In genomic region chr2:8525582-8526402, GRCh38 we compare ENCODE assay signal across 9 cellular contexts.
A peak's percentile ranks its signal among the peaks of the same experiment; 100 is the strongest.
DNase-seq lines count a peak whose midpoint lies in the region; ATAC-seq, FAIRE-seq and TF ChIP-seq lines count a peak whose summit lies in the region.
"Had no signal": no experiment of that assay in that cellular context is flagged by ENCODE, and none has a peak within 500 bp of the region (broad histone marks: within the 10 kb centered on the region; RNA-seq: fewer than 3 reads in every experiment).

No MANE protein-coding gene starts in this region.

- peak; percentile 37 for FAIRE-seq in RCC 7860 (lab: Jason Lieb, UNC)

- H3K27me3 Mint-ChIP-seq in naive thymus-derived CD4-positive, alpha-beta T cell, result no peaks in the 10 kb centered on the region
- no peaks in the 10 kb centered on the region for H3K27me3 Mint-ChIP-seq in activated CD4-positive, alpha-beta memory T cell treated with anti-CD3 and anti-CD28 coated beads for 36 hours

- ATAC-seq in GM21717 (IDR thresholded peaks at IDR 0.05; ENCODE audit: unreplicated experiment), result peak; percentile 62
- peak; percentile 79 for ATAC-seq in naive thymus-derived CD4-positive, alpha-beta T cell

- CTCF ChIA-PET in naive thymus-derived CD4-positive, alpha-beta T cell (lab: Charles Lee), result interaction anchor here (0.5 kb wide), 1 partner anchor 1485 kb away, joined by 3 read pairs; no protein-coding TSS in a partner anchor
- CTCF ChIA-PET in activated CD4-positive, alpha-beta memory T cell treated with anti-CD3 and anti-CD28 coated beads for 36 hours (lab: Charles Lee), result interaction anchor here (0.5 to 0.8 kb wide), 2 partner anchors 9 to 164 kb away, joined by 3 read pairs; no protein-coding TSS in a partner anchor

- TF ChIP-seq RAD21 in Ishikawa (IDR thresholded peaks at IDR 0.05; ENCODE audit: low read depth), result peak; percentile 79

- no peaks in the 10 kb centered on the region for H3K27me3 ChIP-seq in esophagus muscularis mucosa
- no peaks in the 10 kb centered on the region for H3K27me3 ChIP-seq in naive thymus-derived CD4-positive, alpha-beta T cell (ENCODE audit: control insufficient read depth in 2 of 2, insufficient read depth in 2 of 2, low read length in 2 of 2)
- no peaks in the 10 kb centered on the region for H3K27me3 ChIP-seq in effector memory CD4-positive, alpha-beta T cell (replicated peaks; ENCODE audit: control insufficient read depth, insufficient read depth, low read length, poor library complexity, severe bottlenecking)

- peaks cover 12 to 18% (median 14%) of the 10 kb centered on the region in 4 donors for H3K4me1 ChIP-seq in esophagus muscularis mucosa
- peaks cover 8 to 37% of the 10 kb centered on the region in 2 donors for H3K4me1 ChIP-seq in naive thymus-derived CD4-positive, alpha-beta T cell (ENCODE audit: control insufficient read depth in 2 of 2, insufficient read depth in 2 of 2, low read length in 2 of 2)
- peaks cover 13% of the 10 kb centered on the region for H3K4me1 ChIP-seq in effector memory CD4-positive, alpha-beta T cell (ENCODE audit: control insufficient read depth, insufficient read depth, low read length, poor library complexity, severe bottlenecking)

- intact Hi-C loops in esophagus muscularis mucosa (cut with DNase I), result no loop called here
- intact Hi-C loops in naive thymus-derived CD4-positive, alpha-beta T cell (cut with micrococcal nuclease), result no loop called here
- intact Hi-C loops in activated CD4-positive, alpha-beta memory T cell treated with anti-CD3 and anti-CD28 coated beads for 36 hours (cut with micrococcal nuclease), result loop anchor here (1.0 kb wide), 1 partner anchor 10 kb away; no protein-coding TSS in a partner anchor

- H3K27ac ChIP-seq in esophagus muscularis mucosa (replicated peaks in 1 of 4), result no peak overlapping the region
- no peak overlapping the region for H3K27ac ChIP-seq in naive thymus-derived CD4-positive, alpha-beta T cell (ENCODE audit: low read depth, low read length)
- no peak overlapping the region for H3K27ac ChIP-seq in effector memory CD4-positive, alpha-beta T cell (ENCODE audit: insufficient read depth, low read length, poor library complexity, severe bottlenecking)
- H3K27ac ChIP-seq: SK-N-MC had no signal

- no peaks in the 10 kb centered on the region for H3K9me3 ChIP-seq in esophagus muscularis mucosa
- H3K9me3 ChIP-seq in naive thymus-derived CD4-positive, alpha-beta T cell (ENCODE audit: control insufficient read depth in 2 of 3, low read length in 3 of 3), result no peaks in the 10 kb centered on the region
- H3K9me3 ChIP-seq in effector memory CD4-positive, alpha-beta T cell (ENCODE audit: control insufficient read depth, low read length), result no peaks in the 10 kb centered on the region

- peak; percentile 61 for TF ChIP-seq CTCF in GM10266 (IDR thresholded peaks at IDR 0.05; ENCODE audit: control insufficient read depth, insufficient read depth, low read depth, missing control alignments)
- TF ChIP-seq CTCF in esophagus muscularis mucosa (IDR thresholded peaks at IDR 0.05), result peak in 2 of 3 experiments; percentile 18 to 32

- WGBS in esophagus muscularis mucosa, result 40% methylated on average over 14 of the region's 14 CpGs

- H3K4me3 ChIP-seq in esophagus muscularis mucosa, result no peak overlapping the region
- H3K4me3 ChIP-seq in naive thymus-derived CD4-positive, alpha-beta T cell (ENCODE audit: low read length), result no peak overlapping the region
- no peak overlapping the region for H3K4me3 ChIP-seq in effector memory CD4-positive, alpha-beta T cell (ENCODE audit: insufficient read depth, low read depth, low read length, poor library complexity, severe bottlenecking)
- H3K4me3 ChIP-seq: SK-N-MC had no signal

- DNase-seq in GM10266 (ENCODE audit: extremely low spot score) (peak; percentile 78), RCC 7860 (ENCODE audit: low spot score) (peak; percentile 85), esophagus muscularis mucosa (ENCODE audit: extremely low spot score) (no peak)
- DNase-seq in naive thymus-derived CD4-positive, alpha-beta T cell, result no peak
- no peak for DNase-seq in effector memory CD4-positive, alpha-beta T cell
- no peak for DNase-seq in activated CD4-positive, alpha-beta memory T cell treated with anti-CD3 and anti-CD28 coated beads for 36 hours

- TF ChIP-seq EP300 in Ishikawa (IDR thresholded peaks at IDR 0.05; ENCODE audit: borderline replicate concordance) (peak; percentile 69; the same call in 1 of the 2 replicates), esophagus muscularis mucosa (IDR thresholded peaks at IDR 0.05) (no peak)

- peaks cover 0 to 18% (median under 1%) of the 10 kb centered on the region in 5 donors for H3K36me3 Mint-ChIP-seq in naive thymus-derived CD4-positive, alpha-beta T cell
- peaks cover 2% of the 10 kb centered on the region for H3K36me3 Mint-ChIP-seq in activated CD4-positive, alpha-beta memory T cell treated with anti-CD3 and anti-CD28 coated beads for 36 hours

- H3K36me3 ChIP-seq in esophagus muscularis mucosa, result no peaks in the 10 kb centered on the region
- no peaks in the 10 kb centered on the region for H3K36me3 ChIP-seq in naive thymus-derived CD4-positive, alpha-beta T cell (ENCODE audit: control insufficient read depth in 2 of 3, insufficient read depth in 3 of 3, low read length in 3 of 3)
- H3K36me3 ChIP-seq in effector memory CD4-positive, alpha-beta T cell (ENCODE audit: control insufficient read depth, insufficient read depth, low read length), result no peaks in the 10 kb centered on the region

- no peak for TF ChIP-seq POLR2A in esophagus muscularis mucosa (IDR thresholded peaks at IDR 0.05; ENCODE audit: low read depth)

- no peak overlapping the region for H3K4me3 Mint-ChIP-seq in naive thymus-derived CD4-positive, alpha-beta T cell
- no peak overlapping the region for H3K4me3 Mint-ChIP-seq in activated CD4-positive, alpha-beta memory T cell treated with anti-CD3 and anti-CD28 coated beads for 36 hours

- H3K4me1 Mint-ChIP-seq in naive thymus-derived CD4-positive, alpha-beta T cell, result peaks cover 6 to 54% (median 13%) of the 10 kb centered on the region in 7 donors
- peaks cover 30% of the 10 kb centered on the region for H3K4me1 Mint-ChIP-seq in activated CD4-positive, alpha-beta memory T cell treated with anti-CD3 and anti-CD28 coated beads for 36 hours (ENCODE audit: low read depth)

- peaks cover 0 to 9% (median 2%) of the 10 kb centered on the region in 11 donors for H3K9me3 Mint-ChIP-seq in naive thymus-derived CD4-positive, alpha-beta T cell
- H3K9me3 Mint-ChIP-seq in activated CD4-positive, alpha-beta memory T cell treated with anti-CD3 and anti-CD28 coated beads for 36 hours, result no peaks in the 10 kb centered on the region

- H3K27ac Mint-ChIP-seq in naive thymus-derived CD4-positive, alpha-beta T cell, result no peak overlapping the region
- no peak overlapping the region for H3K27ac Mint-ChIP-seq in activated CD4-positive, alpha-beta memory T cell treated with anti-CD3 and anti-CD28 coated beads for 36 hours

- POLR2A ChIA-PET in naive thymus-derived CD4-positive, alpha-beta T cell (lab: Charles Lee), result interaction anchor here (0.7 kb wide), 1 partner anchor 155 kb away, joined by 3 read pairs; no protein-coding TSS in a partner anchor
- POLR2A ChIA-PET in activated CD4-positive, alpha-beta memory T cell treated with anti-CD3 and anti-CD28 coated beads for 36 hours (lab: Charles Lee), result interaction anchor here (1.0 to 1.4 kb wide), 2 partner anchors 17 to 158 kb away, joined by 3 to 5 read pairs; no protein-coding TSS in a partner anchor

TF ChIP-seq in Ishikawa, 13 proteins besides CTCF, POLR2A, EP300 and RAD21:
- TF ChIP-seq CEBPB (IDR thresholded peaks at IDR 0.05), result no peak
- TF ChIP-seq TCF12 (IDR thresholded peaks at IDR 0.05; ENCODE audit: low read depth), result peak; percentile 74
- peak; percentile 51; the same call in 1 of the 2 replicates for TF ChIP-seq YY1 (IDR thresholded peaks at IDR 0.05; ENCODE audit: low read depth)
- TF ChIP-seq REST (IDR thresholded peaks at IDR 0.05; ENCODE audit: low read depth), result no peak
- TF ChIP-seq MAX (IDR thresholded peaks at IDR 0.05), result peak; percentile 69
- no peak for TF ChIP-seq TAF1 (IDR thresholded peaks at IDR 0.05; ENCODE audit: low read depth)
- TF ChIP-seq FOXM1 (IDR thresholded peaks at IDR 0.05; ENCODE audit: borderline replicate concordance, low read depth), result no peak
- TF ChIP-seq EGR1 (IDR thresholded peaks at IDR 0.05), result peak; percentile 83
- peak; percentile 94 for TF ChIP-seq NFIC (IDR thresholded peaks at IDR 0.05)
- 0 out of 2 replicates have a peak, but pooled peaks have one; percentile 21 for TF ChIP-seq TEAD4 (IDR thresholded peaks at IDR 0.05)
TF ChIP-seq in Ishikawa: peak in this region for 6.

Comparison
In these comparisons a context has a peak if more than half of its experiments do, and no peak if none do; other contexts are left out.
1. DNase-seq: peak in GM10266 (single experiment) and RCC 7860 (single experiment); none in esophagus muscularis mucosa (single experiment), naive thymus-derived CD4-positive, alpha-beta T cell (0 of 9), effector memory CD4-positive, alpha-beta T cell (0 of 3) and activated CD4-positive, alpha-beta memory T cell treated with anti-CD3 and anti-CD28 coated beads for 36 hours (single experiment).